18 cellular contexts compared by ENCODE assay signal in the genomic region with DNA sequence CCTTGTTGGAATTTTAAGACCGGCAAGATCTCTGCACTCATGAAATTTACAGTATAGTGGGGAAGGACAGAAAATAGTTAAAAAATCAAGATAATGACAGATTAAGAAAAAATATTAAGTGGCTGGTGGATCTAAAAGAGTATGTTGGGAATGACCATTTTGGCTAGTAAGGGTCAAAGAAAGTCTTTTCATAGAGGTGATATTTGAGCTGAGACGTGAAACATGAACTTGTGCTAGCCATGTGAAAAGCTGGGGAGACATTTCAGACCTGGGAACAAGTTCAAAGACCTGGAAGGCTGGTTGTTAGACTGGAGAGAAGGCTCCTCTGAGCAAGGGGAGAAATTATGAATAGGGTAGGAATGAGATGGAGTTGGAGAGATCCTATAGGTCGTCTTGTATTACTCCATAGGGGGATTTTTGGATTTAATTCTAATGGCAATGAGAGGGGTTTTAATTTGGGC. TPM values are rescaled to one million over a fixed set of nuclear protein-coding genes. Genes with fewer than 3 reads are reported as not detected.
A peak's percentile ranks its signal among the peaks of the same experiment; 100 is the strongest.
DNase-seq lines count a peak whose midpoint lies in the region; ATAC-seq and TF ChIP-seq lines count a peak whose summit lies in the region.
"Had no signal": no experiment of that assay in that cellular context is flagged by ENCODE, and none has a peak within 500 bp of the region (broad histone marks: within the 10 kb centered on the region; RNA-seq: fewer than 3 reads in every experiment).

No MANE protein-coding gene starts in this region.

- H3K4me3 Mint-ChIP-seq in HFFc6 (no peak overlapping the region), endodermal cell (no peak overlapping the region)
- H3K4me3 Mint-ChIP-seq: activated CD8-positive, alpha-beta memory T cell treated with anti-CD3 and anti-CD28 coated beads, Interleukin-2, amount 10 ng/mL, durations not matched to agents 7 days and 5 days; stimulated activated effector memory CD8-positive, alpha-beta T cell treated with anti-CD3 and anti-CD28 coated beads, Interleukin-12 subunit alpha, Interleukin-12 subunit beta, amount 100 ng/mL, for 72 hours had no signal

- DNase-seq in HFFc6: no peak
- DNase-seq in endodermal cell: no peak
- no peak for DNase-seq in NCI-H128 (lab: John Stamatoyannopoulos, UW; ENCODE audit: unreplicated experiment)
- no peak for DNase-seq in H7
- no peak for DNase-seq in Kasumi-1 (lab: John Stamatoyannopoulos, UW)
- DNase-seq: activated CD4-positive, CD25-positive, alpha-beta regulatory T cell; activated CD8-positive, alpha-beta memory T cell treated with anti-CD3 and anti-CD28 coated beads, Interleukin-2, amount 10 ng/mL, durations not matched to agents 7 days and 5 days; activated naive CD4-positive, alpha-beta T cell treated with Interleukin-2 at 50 U/mL for 16 hours; head of caudate nucleus; left colon; NCI-H1694 treated with DMSO at 0.1 percent for 48 hours had no signal

- H3K36me3 ChIP-seq in endodermal cell (ENCODE audit: control insufficient read depth, insufficient read depth, low read length): no peaks in the 10 kb centered on the region
- no peaks in the 10 kb centered on the region for H3K36me3 ChIP-seq in parathyroid adenoma (ENCODE audit: control insufficient read depth, insufficient read depth, low read length)
- no peaks in the 10 kb centered on the region for H3K36me3 ChIP-seq in H7 (replicated peaks; ENCODE audit: control insufficient read depth, insufficient read depth, low read length)

- H3K27me3 Mint-ChIP-seq in HFFc6 (ENCODE audit: insufficient read depth) (peaks cover 3% of the 10 kb centered on the region), endodermal cell (ENCODE audit: insufficient read depth) (no peaks in the 10 kb centered on the region)
- H3K27me3 Mint-ChIP-seq: activated CD8-positive, alpha-beta memory T cell treated with anti-CD3 and anti-CD28 coated beads, Interleukin-2, amount 10 ng/mL, durations not matched to agents 7 days and 5 days; natural killer cell treated with Interleukin-12 subunit alpha and Interleukin-12 subunit beta and Interleukin-15 and Interleukin-18, amount 100 ng/mL, for 72 hours had no signal

- H3K79me2 ChIP-seq in parathyroid adenoma: peaks cover 38% of the 10 kb centered on the region

- no peak overlapping the region for H2AFZ ChIP-seq in parathyroid adenoma

- H3K4me3 ChIP-seq in endodermal cell (ENCODE audit: low read length) (peak overlapping the region; percentile 98), parathyroid adenoma (ENCODE audit: low read depth, low read length) (peak overlapping the region; percentile 52), H7 (ENCODE audit: insufficient read depth, low read depth, low read length) (no peak overlapping the region)

- H3K9ac ChIP-seq in endodermal cell (ENCODE audit: extremely low read depth, low read length, poor library complexity, severe bottlenecking) (no peak overlapping the region), parathyroid adenoma (no peak overlapping the region)

- peaks cover 22% of the 10 kb centered on the region for H3K36me3 Mint-ChIP-seq in HFFc6 (ENCODE audit: low read depth)
- peaks cover 12% of the 10 kb centered on the region for H3K36me3 Mint-ChIP-seq in endodermal cell (ENCODE audit: low read depth)

- no peak for ATAC-seq in HG03095 (IDR thresholded peaks at IDR 0.05; ENCODE audit: unreplicated experiment)
- ATAC-seq: activated CD8-positive, alpha-beta memory T cell treated with anti-CD3 and anti-CD28 coated beads, Interleukin-2, amount 10 ng/mL, durations not matched to agents 7 days and 5 days; HCT116; left colon; natural killer cell treated with Interleukin-12 subunit alpha and Interleukin-12 subunit beta and Interleukin-15 and Interleukin-18, amount 100 ng/mL, for 72 hours; sciatic nerve; stimulated activated effector memory CD8-positive, alpha-beta T cell treated with anti-CD3 and anti-CD28 coated beads, Interleukin-12 subunit alpha, Interleukin-12 subunit beta, amount 100 ng/mL, for 72 hours had no signal

- H3K27ac Mint-ChIP-seq in HFFc6: no peak overlapping the region
- H3K27ac Mint-ChIP-seq in endodermal cell: no peak overlapping the region
- H3K27ac Mint-ChIP-seq: activated CD8-positive, alpha-beta memory T cell treated with anti-CD3 and anti-CD28 coated beads, Interleukin-2, amount 10 ng/mL, durations not matched to agents 7 days and 5 days; natural killer cell treated with Interleukin-12 subunit alpha and Interleukin-12 subunit beta and Interleukin-15 and Interleukin-18, amount 100 ng/mL, for 72 hours; stimulated activated effector memory CD8-positive, alpha-beta T cell treated with anti-CD3 and anti-CD28 coated beads, Interleukin-12 subunit alpha, Interleukin-12 subunit beta, amount 100 ng/mL, for 72 hours had no signal

- H3K4me1 Mint-ChIP-seq in HFFc6 (ENCODE audit: low read depth): peaks cover 31% of the 10 kb centered on the region
- H3K4me1 Mint-ChIP-seq in endodermal cell: peaks cover 37% of the 10 kb centered on the region

- H3K4me1 ChIP-seq in endodermal cell (ENCODE audit: control insufficient read depth, insufficient read depth, low read length): peaks cover 1% of the 10 kb centered on the region
- H3K4me1 ChIP-seq in parathyroid adenoma: peaks cover 35% of the 10 kb centered on the region

- peak overlapping the region; percentile 88 for H3K4me2 ChIP-seq in parathyroid adenoma (ENCODE audit: low read length)

- no peaks in the 10 kb centered on the region for H3K27me3 ChIP-seq in endodermal cell (ENCODE audit: control insufficient read depth, insufficient read depth, low read length, poor library complexity, severe bottlenecking)
- no peaks in the 10 kb centered on the region for H3K27me3 ChIP-seq in parathyroid adenoma (ENCODE audit: control insufficient read depth, insufficient read depth, low read length)
- no peaks in the 10 kb centered on the region for H3K27me3 ChIP-seq in H7 (ENCODE audit: control insufficient read depth, insufficient read depth, low read length)

- H3K9me3 Mint-ChIP-seq in HFFc6 (no peaks in the 10 kb centered on the region), endodermal cell (no peaks in the 10 kb centered on the region)
- H3K9me3 Mint-ChIP-seq: natural killer cell treated with Interleukin-12 subunit alpha and Interleukin-12 subunit beta and Interleukin-15 and Interleukin-18, amount 100 ng/mL, for 72 hours; stimulated activated effector memory CD8-positive, alpha-beta T cell treated with anti-CD3 and anti-CD28 coated beads, Interleukin-12 subunit alpha, Interleukin-12 subunit beta, amount 100 ng/mL, for 72 hours had no signal

- H3K9me3 ChIP-seq in endodermal cell (ENCODE audit: control insufficient read depth, low read length) (no peaks in the 10 kb centered on the region), parathyroid adenoma (ENCODE audit: control insufficient read depth, low read length) (no peaks in the 10 kb centered on the region)

- no peak for TF ChIP-seq CTCF in 22Rv1 (IDR thresholded peaks at IDR 0.05)
- TF ChIP-seq CTCF in HFFc6 (IDR thresholded peaks at IDR 0.05): 0 out of 2 replicates have a peak, but pooled peaks have one; percentile 0
- no peak for TF ChIP-seq CTCF in endodermal cell (conservative IDR thresholded peaks at IDR 0.05)
- TF ChIP-seq CTCF in parathyroid adenoma (IDR thresholded peaks at IDR 0.05): no peak

- H3K27ac ChIP-seq in 22Rv1: 0 out of 2 replicates have a peak overlapping the region, but pooled peaks have one; percentile 9
- no peak overlapping the region for H3K27ac ChIP-seq in endodermal cell (ENCODE audit: low read depth, low read length)
- peak overlapping the region; percentile 52 for H3K27ac ChIP-seq in parathyroid adenoma

- 90 to 100% methylated on average over 3 of the region's 3 CpGs for WGBS in endodermal cell (ENCODE audit: insufficient coverage in 1 of 2, insufficient read length in 1 of 2), 2 experiments

RNA-seq across cellular contexts. Expression of gene BICRAL, which starts 4.7 kb away (rescaled TPM):
- total RNA-seq in HFFc6 (2021; fragmentation: NEBNext Ultra II Directional; extraction: Animal tissue kit (Norgen Biotek cat#: 25700)): 1 to 10 TPM; 8.0 to 9.8 (median 9.4) TPM
- 10 to 100 TPM; 11.6 to 14.9 TPM for total RNA-seq in endodermal cell
- polyA plus RNA-seq in endodermal cell (2013, experiment 1 of 2): 7.7 TPM
- 6.8 TPM for polyA plus RNA-seq in endodermal cell (2013, experiment 2 of 2)
- 6.0 and 8.8 TPM in 2 replicates for total RNA-seq in H7 (2014; rRNA removed; shearing (Covaris generic))

RNA-seq across cellular contexts. Expression of gene TBCC, which starts 40.7 kb away (rescaled TPM):
- 10 to 100 TPM; 20.6 to 25.2 (median 22.5) TPM for total RNA-seq in HFFc6 (2021; fragmentation: NEBNext Ultra II Directional; extraction: Animal tissue kit (Norgen Biotek cat#: 25700))
- total RNA-seq in endodermal cell: 10 to 100 TPM; 16.7 to 21.9 TPM
- polyA plus RNA-seq in endodermal cell (2013, experiment 1 of 2): 28.6 TPM
- 21.4 TPM for polyA plus RNA-seq in endodermal cell (2013, experiment 2 of 2)
- 57.0 and 65.8 TPM in 2 replicates for total RNA-seq in H7 (2014; rRNA removed; shearing (Covaris generic))
